In genomic region chr11:75633409-75634011, GRCh38 we compare ENCODE assay signal across 26 cellular contexts. TPM values are rescaled to one million over a fixed set of nuclear protein-coding genes. Genes with fewer than 3 reads are reported as not detected.
A peak's percentile ranks its signal among the peaks of the same experiment; 100 is the strongest.
DNase-seq lines count a peak whose midpoint lies in the region; ATAC-seq and TF ChIP-seq lines count a peak whose summit lies in the region.
"Had no signal": no experiment of that assay in that cellular context is flagged by ENCODE, and none has a peak within 500 bp of the region (broad histone marks: within the 10 kb centered on the region; RNA-seq: fewer than 3 reads in every experiment).

No MANE protein-coding gene starts in this region.

- POLR2A ChIA-PET in Caco-2 (lab: Charles Lee) = interaction anchor here (1.1 kb wide), 1 partner anchor 17 kb away, joined by 3 read pairs; no protein-coding TSS in a partner anchor

- H3K4me1 ChIP-seq in Caco-2 = peaks cover 65% of the 10 kb centered on the region
- H3K4me1 ChIP-seq in esophagus muscularis mucosa = peaks cover 12 to 45% (median 35%) of the 10 kb centered on the region in 4 donors

- H3K27me3 ChIP-seq in Caco-2 (replicated peaks; ENCODE audit: control insufficient read depth, insufficient read depth, low read length) (no peaks in the 10 kb centered on the region), esophagus muscularis mucosa (no peaks in the 10 kb centered on the region)
- H3K27me3 ChIP-seq: sigmoid colon had no signal

- H3K4me1 Mint-ChIP-seq in Caco-2 (ENCODE audit: low read depth, unreplicated experiment) (peaks cover 42% of the 10 kb centered on the region), progenitor cell of endocrine pancreas (ENCODE audit: low read depth) (peaks cover 8% of the 10 kb centered on the region)
- H3K4me1 Mint-ChIP-seq: activated CD4-positive, alpha-beta T cell treated with anti-CD3 and anti-CD28 coated beads, Interleukin-2, amount 10 ng/mL, durations not matched to agents 7 days and 5 days; CD4-positive, CD25-positive, alpha-beta regulatory T cell; stimulated activated naive B cell treated with anti-CD40 and anti-IgM and Interleukin-4, amounts not matched to agents 10 μg/mL and 1 μg/mL and 100 μg/mL, for 72 hours had no signal

- H3K4me3 ChIP-seq in Caco-2 (ENCODE audit: low read depth, low read length) (no peak overlapping the region), esophagus muscularis mucosa (no peak overlapping the region), coronary artery (no peak overlapping the region)
- H3K4me3 ChIP-seq: lung, sigmoid colon, SK-N-MC had no signal

- H3K27me3 Mint-ChIP-seq in Caco-2 (ENCODE audit: insufficient read depth, unreplicated experiment) (no peaks in the 10 kb centered on the region), progenitor cell of endocrine pancreas (peaks cover 20% of the 10 kb centered on the region)

- peak overlapping the region in 3 of 4 donors; percentile 72 to 81 (median 76) for H3K27ac ChIP-seq in esophagus muscularis mucosa (replicated peaks in 1 of 4)
- H3K27ac ChIP-seq in coronary artery = no peak overlapping the region
- H3K27ac ChIP-seq: KMS-11, SK-N-MC had no signal

- CTCF ChIA-PET in Caco-2 (lab: Charles Lee) = interaction anchor here (0.6 to 1.6 kb wide), 9 partner anchors 9 to 201 kb away, joined by 3 to 10 read pairs (median 3); partner anchors contain the start of gene KLHL35

- no peaks in the 10 kb centered on the region for H3K9me3 ChIP-seq in Caco-2
- no peaks in the 10 kb centered on the region for H3K9me3 ChIP-seq in esophagus muscularis mucosa
- H3K9me3 ChIP-seq: sigmoid colon had no signal

- 85% methylated on average over 7 of the region's 7 CpGs for WGBS in esophagus muscularis mucosa

- H3K36me3 Mint-ChIP-seq in Caco-2 (ENCODE audit: insufficient read depth, unreplicated experiment) (no peaks in the 10 kb centered on the region), progenitor cell of endocrine pancreas (ENCODE audit: insufficient read depth) (no peaks in the 10 kb centered on the region)
- H3K36me3 Mint-ChIP-seq: CD4-positive, CD25-positive, alpha-beta regulatory T cell; stimulated activated naive B cell treated with anti-CD40 and anti-IgM and Interleukin-4, amounts not matched to agents 10 μg/mL and 1 μg/mL and 100 μg/mL, for 72 hours had no signal

- TF ChIP-seq CTCF in Caco-2 (IDR thresholded peaks at IDR 0.05; ENCODE audit: insufficient read depth in 1 of 2, low read depth in 1 of 2, low read length in 1 of 2, severe bottlenecking in 1 of 2, unreplicated experiment in 1 of 2) (no peak), esophagus muscularis mucosa (IDR thresholded peaks at IDR 0.05) (no peak), progenitor cell of endocrine pancreas (IDR thresholded peaks at IDR 0.05; ENCODE audit: unreplicated experiment) (no peak), coronary artery (IDR thresholded peaks at IDR 0.05) (no peak)

- no peak for TF ChIP-seq EP300 in esophagus muscularis mucosa (IDR thresholded peaks at IDR 0.05)

- H3K27ac Mint-ChIP-seq in Caco-2 (ENCODE audit: unreplicated experiment) (peak overlapping the region; percentile 92), progenitor cell of endocrine pancreas (no peak overlapping the region)
- H3K27ac Mint-ChIP-seq: activated CD4-positive, alpha-beta T cell treated with anti-CD3 and anti-CD28 coated beads, Interleukin-2, amount 10 ng/mL, durations not matched to agents 7 days and 5 days; activated T-cell treated with anti-CD3 and anti-CD28 coated beads, Interleukin-2, amount 50 U/mL, for 24 hours; CD4-positive, CD25-positive, alpha-beta regulatory T cell; stimulated activated naive B cell treated with anti-CD40 and anti-IgM and Interleukin-4, amounts not matched to agents 10 μg/mL and 1 μg/mL and 100 μg/mL, for 72 hours had no signal

- ATAC-seq in GM18520 (IDR thresholded peaks at IDR 0.05; ENCODE audit: unreplicated experiment) = no peak
- no peak for ATAC-seq in HG02981 (IDR thresholded peaks at IDR 0.05; ENCODE audit: unreplicated experiment)
- ATAC-seq: stimulated activated naive B cell treated with anti-CD40 and anti-IgM and Interleukin-4, amounts not matched to agents 10 μg/mL and 1 μg/mL and 100 μg/mL, for 72 hours had no signal

- intact Hi-C loops in Caco-2 (cut with micrococcal nuclease; ENCODE audit: unreplicated experiment) = loop anchor here (1.0 kb wide), 3 partner anchors 34 to 71 kb away; partner anchors contain the start of gene SERPINH1
- intact Hi-C loops in esophagus muscularis mucosa (cut with DNase I) = no loop called here

- H3K4me3 Mint-ChIP-seq in Caco-2 (ENCODE audit: unreplicated experiment) (peak overlapping the region; percentile 50), progenitor cell of endocrine pancreas (ENCODE audit: low read depth) (no peak overlapping the region)
- H3K4me3 Mint-ChIP-seq: activated CD4-positive, alpha-beta T cell treated with anti-CD3 and anti-CD28 coated beads, Interleukin-2, amount 10 ng/mL, durations not matched to agents 7 days and 5 days; activated T-cell treated with anti-CD3 and anti-CD28 coated beads, Interleukin-2, amount 50 U/mL, for 24 hours; CD4-positive, CD25-positive, alpha-beta regulatory T cell; stimulated activated naive B cell treated with anti-CD40 and anti-IgM and Interleukin-4, amounts not matched to agents 10 μg/mL and 1 μg/mL and 100 μg/mL, for 72 hours had no signal

- no peak for TF ChIP-seq POLR2A in esophagus muscularis mucosa (IDR thresholded peaks at IDR 0.05; ENCODE audit: low read depth)

- H3K9me3 Mint-ChIP-seq in Caco-2 (ENCODE audit: unreplicated experiment) (no peaks in the 10 kb centered on the region), progenitor cell of endocrine pancreas (ENCODE audit: low read depth) (no peaks in the 10 kb centered on the region)
- H3K9me3 Mint-ChIP-seq: activated CD4-positive, alpha-beta T cell treated with anti-CD3 and anti-CD28 coated beads, Interleukin-2, amount 10 ng/mL, durations not matched to agents 7 days and 5 days; activated T-cell treated with anti-CD3 and anti-CD28 coated beads, Interleukin-2, amount 50 U/mL, for 24 hours; stimulated activated naive B cell treated with anti-CD40 and anti-IgM and Interleukin-4, amounts not matched to agents 10 μg/mL and 1 μg/mL and 100 μg/mL, for 72 hours had no signal

- BruUV-seq in Caco-2 (replicated peaks; lab: Mats Ljungman, UMichigan) = no TSS peak

- H3K36me3 ChIP-seq in Caco-2 (ENCODE audit: control insufficient read depth, insufficient read depth, low read length) (no peaks in the 10 kb centered on the region), esophagus muscularis mucosa (no peaks in the 10 kb centered on the region)
- H3K36me3 ChIP-seq: sigmoid colon had no signal

- peak; percentile 85 to 89 for DNase-seq in Caco-2
- DNase-seq in NCI-H69 (lab: John Stamatoyannopoulos, UW) = peak; percentile 21
- DNase-seq in esophagus muscularis mucosa (ENCODE audit: extremely low spot score) = peak; percentile 75
- peak; percentile 40 for DNase-seq in mucosa of gallbladder (ENCODE audit: low spot score)
- DNase-seq in progenitor cell of endocrine pancreas (ENCODE audit: low spot score, unreplicated experiment) = no peak
- DNase-seq in coronary artery (ENCODE audit: low spot score) = no peak
- DNase-seq: activated CD4-positive, alpha-beta T cell treated with anti-CD3 and anti-CD28 coated beads, Interleukin-2, amount 10 ng/mL, durations not matched to agents 7 days and 5 days; activated gamma-delta T cell treated with Interleukin-2 at 50 U/mL for 16 hours; activated T-cell treated with anti-CD3 and anti-CD28 coated beads, Interleukin-2, amount 50 U/mL, for 24 hours; CD4-positive, CD25-positive, alpha-beta regulatory T cell; central memory CD4-positive, alpha-beta T cell; dermis blood vessel endothelial cell; DMS153; GDM1; MM.1S; NCI-H2029 treated with DMSO at 0.1 percent for 48 hours; NCI-H2227 treated with DMSO at 0.1 percent for 48 hours; posterior cingulate gyrus; RPMI8226; sigmoid colon; stimulated activated naive B cell treated with anti-CD40 and anti-IgM and Interleukin-4, amounts not matched to agents 10 μg/mL and 1 μg/mL and 100 μg/mL, for 72 hours had no signal

RNA-seq across cellular contexts. Expression of gene MAP6, which starts 35.3 kb away (rescaled TPM):
- total RNA-seq in Caco-2 (2022) (22.8 and 27.2 TPM in 2 replicates), esophagus muscularis mucosa (10 to 100 TPM; 20.7 to 43.8 (median 30.5) TPM), mucosa of gallbladder (13.3 TPM), progenitor cell of endocrine pancreas (5.4 and 6.0 TPM in 2 replicates)

Comparison
In these comparisons a context has a peak if more than half of its experiments do, and no peak if none do; other contexts are left out.
1. DNase-seq: peak in Caco-2 (2 of 2), NCI-H69 (single experiment), esophagus muscularis mucosa (single experiment) and mucosa of gallbladder (single experiment); none in progenitor cell of endocrine pancreas (single experiment) and coronary artery (single experiment).
2. H3K27ac ChIP-seq: peak in esophagus muscularis mucosa (3 of 4); none in coronary artery (0 of 2).